ENCODE assay signal across 9 cellular contexts in the genomic region with DNA sequence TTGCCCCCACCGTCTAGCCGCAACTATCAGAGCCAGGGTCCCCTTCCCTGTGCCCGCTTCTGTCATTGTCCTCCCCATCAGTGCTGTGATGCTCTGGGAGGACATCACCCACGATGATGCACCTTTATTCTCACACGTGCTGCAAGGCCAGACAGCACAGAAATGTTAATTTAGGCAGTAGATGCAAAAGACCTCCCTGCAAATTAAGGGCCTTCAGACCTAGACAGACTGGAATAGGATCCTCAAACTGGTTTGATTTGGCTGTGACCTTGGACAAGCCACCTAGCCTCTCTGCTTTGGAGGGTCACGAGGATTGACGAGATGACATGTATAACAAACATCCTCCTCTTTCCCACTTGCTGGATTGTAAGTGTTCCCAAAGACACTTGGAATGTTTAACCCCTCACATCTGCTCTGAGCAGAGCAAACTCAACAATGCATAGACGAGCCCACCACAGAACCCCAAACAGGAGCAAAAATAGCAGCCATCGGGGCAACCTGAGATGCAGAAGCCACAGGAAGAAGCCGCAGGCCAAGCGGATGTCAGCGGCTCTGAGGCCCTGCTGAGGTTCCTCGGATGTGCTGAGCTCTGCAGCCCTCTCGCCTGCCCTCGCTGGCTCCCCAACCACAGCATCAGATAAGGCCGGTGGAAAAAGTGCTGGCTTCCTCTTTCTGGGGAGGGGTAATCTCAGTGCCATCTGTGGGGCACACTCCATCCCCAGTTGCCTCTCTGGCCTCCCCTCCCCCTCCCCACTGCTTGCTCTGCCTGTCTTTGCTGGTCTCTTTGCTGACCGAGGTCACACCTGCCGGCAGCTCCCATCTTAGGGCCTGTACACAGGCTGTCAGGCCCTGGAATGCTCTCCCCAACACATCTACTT. TPM values are rescaled to one million over a fixed set of nuclear protein-coding genes. Genes with fewer than 3 reads are reported as not detected.
DNase-seq lines count a peak whose midpoint lies in the region; ATAC-seq lines count a peak whose summit lies in the region.
"Had no signal": no experiment of that assay in that cellular context is flagged by ENCODE, and none has a peak within 500 bp of the region (broad histone marks: within the 10 kb centered on the region; RNA-seq: fewer than 3 reads in every experiment).

No MANE protein-coding gene starts in this region.

- peak overlapping the region in 7 of 11 experiments; percentile 11 to 50 (median 33); a peak in 10 of 22 replicates for H3K9ac ChIP-seq in BLaER1 treated with 17β-estradiol and CSF1 and Interleukin-3, amounts not matched to agents 10 nM and 100 nM

- no peaks in the 10 kb centered on the region for H3K36me3 ChIP-seq in BLaER1 treated with 17β-estradiol and CSF1 and Interleukin-3, amounts not matched to agents 10 nM and 100 nM
- H3K36me3 ChIP-seq in aorta (ENCODE audit: control insufficient read depth in 1 of 2, insufficient read depth in 2 of 2, low read length in 1 of 2), result no peaks in the 10 kb centered on the region
- H3K36me3 ChIP-seq: pancreas had no signal

- no peaks in the 10 kb centered on the region for H3K36me3 Mint-ChIP-seq in memory B cell

- H3K9me3 ChIP-seq in BLaER1 treated with 17β-estradiol and CSF1 and Interleukin-3, amounts not matched to agents 10 nM and 100 nM (replicated peaks in 1 of 11), result no peaks in the 10 kb centered on the region
- no peaks in the 10 kb centered on the region for H3K9me3 ChIP-seq in aorta (ENCODE audit: control insufficient read depth, low read length)
- H3K9me3 ChIP-seq: pancreas had no signal

- no peaks in the 10 kb centered on the region for H3K27me3 Mint-ChIP-seq in memory B cell

- H3K4me2 ChIP-seq in BLaER1 treated with 17β-estradiol and CSF1 and Interleukin-3, amounts not matched to agents 10 nM and 100 nM, result peak overlapping the region; percentile 86 to 97 (median 91)

- H3K4me3 ChIP-seq in BLaER1 treated with 17β-estradiol and CSF1 and Interleukin-3, amounts not matched to agents 10 nM and 100 nM, result peak overlapping the region in 1 of 10 experiments; percentile 12; a peak in 3 of 20 replicates
- H3K4me3 ChIP-seq in aorta (ENCODE audit: low read length in 2 of 2), result no peak overlapping the region
- H3K4me3 ChIP-seq: pancreas had no signal

- H3K4me3 Mint-ChIP-seq in memory B cell, result peak overlapping the region; percentile 49

- intact Hi-C loops in aorta (cut with DNase I), result no loop called here

- peaks cover 99 to 100% (median 100%) of the 10 kb centered on the region in 10 experiments for H3K4me1 ChIP-seq in BLaER1 treated with 17β-estradiol and CSF1 and Interleukin-3, amounts not matched to agents 10 nM and 100 nM
- peaks cover 0 to under 1% of the 10 kb centered on the region in 2 donors for H3K4me1 ChIP-seq in aorta (ENCODE audit: control insufficient read depth in 1 of 2, insufficient read depth in 2 of 2, low read length in 2 of 2)
- H3K4me1 ChIP-seq: pancreas had no signal

- 74 to 81% methylated on average over 18 of the region's 18 CpGs for WGBS in aorta, 2 donors

- peaks cover 0 to 34% (median 0%) of the 10 kb centered on the region in 11 experiments; a peak in 5 of 22 replicates for H4K20me1 ChIP-seq in BLaER1 treated with 17β-estradiol and CSF1 and Interleukin-3, amounts not matched to agents 10 nM and 100 nM

- peak overlapping the region in 10 of 11 experiments; percentile 14 to 67 (median 46); a peak in 15 of 22 replicates for H3K27ac ChIP-seq in BLaER1 treated with 17β-estradiol and CSF1 and Interleukin-3, amounts not matched to agents 10 nM and 100 nM
- no peak overlapping the region for H3K27ac ChIP-seq in aorta (ENCODE audit: low read depth in 1 of 2, low read length in 2 of 2)
- H3K27ac ChIP-seq: pancreas had no signal

- H3K9me3 Mint-ChIP-seq in memory B cell, result no peaks in the 10 kb centered on the region

- DNase-seq in NOMO-1 (lab: John Stamatoyannopoulos, UW; ENCODE audit: unreplicated experiment in 2 of 2), result peak; percentile 84 to 87
- peak; percentile 46 for DNase-seq in activated T-cell treated with anti-CD3 and anti-CD28 coated beads for 4 hours
- no peak for DNase-seq in memory B cell (ENCODE audit: low spot score in 2 of 2)
- peak; percentile 64 to 75 for DNase-seq in aorta
- no peak for DNase-seq in islet precursor cell
- DNase-seq: pancreas had no signal

- peaks cover 0 to 36% (median 22%) of the 10 kb centered on the region in 11 experiments; a peak in 14 of 22 replicates for H3K27me3 ChIP-seq in BLaER1 treated with 17β-estradiol and CSF1 and Interleukin-3, amounts not matched to agents 10 nM and 100 nM
- no peaks in the 10 kb centered on the region for H3K27me3 ChIP-seq in aorta (ENCODE audit: control insufficient read depth in 1 of 2, insufficient read depth in 2 of 2, low read length in 1 of 2)
- H3K27me3 ChIP-seq: pancreas had no signal

- no peak overlapping the region for H3K27ac Mint-ChIP-seq in memory B cell

- peaks cover 18% of the 10 kb centered on the region for H3K4me1 Mint-ChIP-seq in memory B cell

- ATAC-seq in GM21526 (IDR thresholded peaks at IDR 0.05; ENCODE audit: low FRiP score, unreplicated experiment) (peak; percentile 67), memory B cell (ENCODE audit: low read depth) (peak; percentile 87), aorta (ENCODE audit: low FRiP score) (no peak), GM18873 (IDR thresholded peaks at IDR 0.05; ENCODE audit: low FRiP score, unreplicated experiment) (no peak)

RNA-seq across cellular contexts. Expression of a gene that starts 35.3 kb away (rescaled TPM):
- 10 to 100 TPM; 11.9 to 17.2 TPM for total RNA-seq in aorta
- polyA plus RNA-seq in aorta, result 1 to 10 TPM; 1.1 to 6.8 TPM

Comparison
In these comparisons a context has a peak if more than half of its experiments do, and no peak if none do; other contexts are left out.
1. H3K27ac ChIP-seq: peak in BLaER1 treated with 17β-estradiol and CSF1 and Interleukin-3, amounts not matched to agents 10 nM and 100 nM (10 of 11); none in aorta (0 of 2).
2. ATAC-seq: peak in GM21526 (single experiment) and memory B cell (single experiment); none in aorta (single experiment) and GM18873 (single experiment).
3. DNase-seq: peak in NOMO-1 (2 of 2), activated T-cell treated with anti-CD3 and anti-CD28 coated beads for 4 hours (single experiment) and aorta (2 of 2); none in memory B cell (0 of 2) and islet precursor cell (single experiment).